ENCODE assay signal across 17 cellular contexts in genomic region chr20:9581509-9581908, GRCh38.
"Had no signal": no experiment of that assay in that cellular context is flagged by ENCODE, and none has a peak within 500 bp of the region (broad histone marks: within the 10 kb centered on the region; RNA-seq: fewer than 3 reads in every experiment).

No MANE protein-coding gene starts in this region.

- H3K4me3 ChIP-seq: lower lobe of right lung, neural progenitor cell, pancreas, tibial nerve, uterus had no signal

- ATAC-seq: activated CD8-positive, alpha-beta T cell treated with anti-CD3 and anti-CD28 coated beads, Interleukin-2, amount 10 ng/mL, durations not matched to agents 7 days and 5 days; activated naive CD4-positive, alpha-beta T cell treated with anti-CD3 and anti-CD28 coated beads, Interleukin-2, amount 50 U/mL, for 72 hours; activated T-cell treated with anti-CD3 and anti-CD28 coated beads, Interleukin-2, amount 50 U/mL, for 72 hours; esophagus mucosa; left colon; lower lobe of right lung; pancreas; stimulated activated memory B cell treated with anti-CD40 and anti-IgM and Interleukin-4, amounts not matched to agents 10 μg/mL and 1 μg/mL and 100 μg/mL, for 72 hours had no signal

- DNase-seq: activated CD4-positive, alpha-beta T cell treated with anti-CD3 and anti-CD28 coated beads, Interleukin-2, amount 10 ng/mL, durations not matched to agents 24 days and 14 days; activated CD4-positive, CD25-positive, alpha-beta regulatory T cell; activated CD8-positive, alpha-beta memory T cell treated with anti-CD3 and anti-CD28 coated beads, Interleukin-2, amount 50 U/mL, for 4 hours; activated CD8-positive, alpha-beta T cell treated with anti-CD3 and anti-CD28 coated beads, Interleukin-2, amount 10 ng/mL, durations not matched to agents 7 days and 5 days; activated gamma-delta T cell; activated T-cell treated with anti-CD3 and anti-CD28 coated beads, Interleukin-2, amount 50 U/mL, for 72 hours; left colon; lower lobe of right lung; midbrain; pancreas; stimulated activated CD4-positive, alpha-beta T cell treated with anti-CD3 and anti-CD28 coated beads, Interleukin-2, amount 100 ng/mL, for 48 hours; uterus had no signal
